14 cellular contexts compared by ENCODE assay signal in genomic region chr9:109409998-109410397, GRCh38.
A peak's percentile ranks its signal among the peaks of the same experiment; 100 is the strongest.
DNase-seq lines count a peak whose midpoint lies in the region; ATAC-seq, FAIRE-seq and TF ChIP-seq lines count a peak whose summit lies in the region.
"Had no signal": no experiment of that assay in that cellular context is flagged by ENCODE, and none has a peak within 500 bp of the region (broad histone marks: within the 10 kb centered on the region; RNA-seq: fewer than 3 reads in every experiment).

No MANE protein-coding gene starts in this region.

- H3K4me3 ChIP-seq in A549: no peak overlapping the region
- no peak overlapping the region for H3K4me3 ChIP-seq in GM12864 (ENCODE audit: low read depth, low read length)
- H3K4me3 ChIP-seq in Panc1 (ENCODE audit: low read depth in 2 of 2, low read length in 2 of 2): no peak overlapping the region

- H3K27me3 ChIP-seq in Panc1 (ENCODE audit: control insufficient read depth, insufficient read depth, low read length) (no peaks in the 10 kb centered on the region), foreskin keratinocyte (no peaks in the 10 kb centered on the region)

- in situ Hi-C loops in Panc1 (cut with HindIII; ENCODE audit: low pct_unique_long_range_greater_than_20kb, low sequenced_read_pairs): no loop called here

- H3K27ac ChIP-seq in A549 (no peak overlapping the region), Panc1 (ENCODE audit: low read length) (no peak overlapping the region), foreskin keratinocyte (no peak overlapping the region)
- H3K27ac ChIP-seq: epithelial cell of prostate had no signal

- POLR2A ChIA-PET in A549 (lab: Yijun Ruan, JAX) (no interaction called here), Panc1 (lab: Charles Lee) (no interaction called here)

- DNase-seq in A549 (ENCODE audit: low read depth in 1 of 2, low spot score in 1 of 2) (peak in 1 of 2 experiments; percentile 18), GM12864 (ENCODE audit: low read depth) (no peak), Panc1 (ENCODE audit: low read depth, low spot score) (no peak), foreskin keratinocyte (no peak), LoVo (ENCODE audit: low spot score) (no peak), NCI-H748 (lab: John Stamatoyannopoulos, UW; ENCODE audit: unreplicated experiment) (no peak)
- DNase-seq: activated CD4-positive, alpha-beta T cell treated with anti-CD3 and anti-CD28 coated beads, Interleukin-2, amount 10 ng/mL, durations not matched to agents 7 days and 5 days; kidney; SIG-M5 had no signal

- no peak for TF ChIP-seq CTCF in A549 (IDR thresholded peaks at IDR 0.05)
- TF ChIP-seq CTCF in GM12864 (IDR thresholded peaks at IDR 0.05; ENCODE audit: low read depth, low read length, missing control alignments): peak; percentile 51
- TF ChIP-seq CTCF in Panc1 (IDR thresholded peaks at IDR 0.05): peak; percentile 20; the same call in 1 of the 2 replicates
- peak; percentile 22 for TF ChIP-seq CTCF in foreskin keratinocyte (conservative IDR thresholded peaks at IDR 0.05)

- H3K9me3 ChIP-seq in A549 (no peaks in the 10 kb centered on the region), Panc1 (ENCODE audit: control insufficient read depth, insufficient read depth, low read depth, low read length) (no peaks in the 10 kb centered on the region)

- intact Hi-C loops in Panc1 (cut with micrococcal nuclease; ENCODE audit: unreplicated experiment): loop anchor here (10.0 kb wide), 1 partner anchor 225 kb away; no protein-coding TSS in a partner anchor

- no TSS peak for BruUV-seq in Panc1 (replicated peaks; lab: Mats Ljungman, UMichigan)

- ATAC-seq in A549: peak; percentile 70 to 78; a peak in 4 of 6 replicates
- no peak for ATAC-seq in Panc1
- no peak for ATAC-seq in foreskin keratinocyte
- ATAC-seq in HG02571 (IDR thresholded peaks at IDR 0.05; ENCODE audit: unreplicated experiment): no peak
- no peak for ATAC-seq in HG03039 (IDR thresholded peaks at IDR 0.05; ENCODE audit: unreplicated experiment)
- ATAC-seq: natural killer cell treated with Interleukin-12 subunit alpha and Interleukin-12 subunit beta and Interleukin-15 and Interleukin-18, amount 100 ng/mL, for 72 hours; stimulated activated memory B cell treated with anti-CD40 and anti-IgM and Interleukin-4, amounts not matched to agents 10 μg/mL and 1 μg/mL and 100 μg/mL, for 72 hours had no signal

- TF ChIP-seq EP300 in A549 (IDR thresholded peaks at IDR 0.05): no peak

- H3K36me3 ChIP-seq in Panc1 (ENCODE audit: control insufficient read depth, insufficient read depth, low read length): no peaks in the 10 kb centered on the region

- CTCF ChIA-PET in A549 (lab: Yijun Ruan, JAX) (interaction anchor here (0.6 to 3.9 kb wide), 12 partner anchors 8 to 649 kb away, joined by 3 to 31 read pairs (median 4); no protein-coding TSS in a partner anchor), Panc1 (lab: Charles Lee) (no interaction called here)

- no peaks in the 10 kb centered on the region for H3K4me1 ChIP-seq in A549
- no peaks in the 10 kb centered on the region for H3K4me1 ChIP-seq in Panc1 (ENCODE audit: control insufficient read depth, insufficient read depth, low read length)
- H3K4me1 ChIP-seq in foreskin keratinocyte: no peaks in the 10 kb centered on the region

- no peak for TF ChIP-seq POLR2A in A549 (IDR thresholded peaks at IDR 0.05; ENCODE audit: low read length)

- 86% methylated on average over 11 of the region's 11 CpGs for WGBS in A549 (ENCODE audit: missing lambda C conversion rate)

- FAIRE-seq in A549 (lab: Jason Lieb, UNC): no peak
- FAIRE-seq: kidney had no signal

- TF ChIP-seq RAD21 in A549 (conservative IDR thresholded peaks at IDR 0.05 in 1 of 2, IDR thresholded peaks at IDR 0.05 in 1 of 2): no peak

- no peak overlapping the region for H3K4me2 ChIP-seq in A549

TF ChIP-seq in A549, 52 proteins besides CTCF, POLR2A, EP300 and RAD21:
- TF ChIP-seq CBX8 (IDR thresholded peaks at IDR 0.05): no peak
- TF ChIP-seq CHD2 (IDR thresholded peaks at IDR 0.05; ENCODE audit: low read length, partially characterized antibody): no peak
- TF ChIP-seq BCL3 (IDR thresholded peaks at IDR 0.05): no peak
- no peak for TF ChIP-seq ZSCAN20 (CRISPR knock-in tag; IDR thresholded peaks at IDR 0.05)
- no peak for TF ChIP-seq NR3C1 (IDR thresholded peaks at IDR 0.05)
- TF ChIP-seq BHLHE40 (IDR thresholded peaks at IDR 0.05; ENCODE audit: low read depth, low read length): no peak
- TF ChIP-seq USF2 (IDR thresholded peaks at IDR 0.05): no peak
- TF ChIP-seq CEBPB (IDR thresholded peaks at IDR 0.05): no peak
- TF ChIP-seq MYC (IDR thresholded peaks at IDR 0.05; ENCODE audit: borderline replicate concordance, low read length): no peak
- TF ChIP-seq ZFP36 (IDR thresholded peaks at IDR 0.05; ENCODE audit: borderline replicate concordance, partially characterized antibody): no peak
- no peak for TF ChIP-seq HOXB5 (CRISPR knock-in tag; IDR thresholded peaks at IDR 0.05)
- no peak for TF ChIP-seq RFX5 (IDR thresholded peaks at IDR 0.05)
- TF ChIP-seq FOSL2 (IDR thresholded peaks at IDR 0.05): no peak
- no peak for TF ChIP-seq FOSL2 (CRISPR knock-in tag; IDR thresholded peaks at IDR 0.05)

Comparison
In these comparisons a context has a peak if more than half of its experiments do, and no peak if none do; other contexts are left out.
1. ATAC-seq: peak in A549 (2 of 2); none in Panc1 (single experiment), foreskin keratinocyte (single experiment), HG02571 (single experiment) and HG03039 (single experiment).